In genomic region chr5:171806976-171807823, GRCh38 we compare ENCODE assay signal across 14 cellular contexts. TPM values are rescaled to one million over a fixed set of nuclear protein-coding genes. Genes with fewer than 3 reads are reported as not detected.
DNase-seq lines count a peak whose midpoint lies in the region; ATAC-seq and TF ChIP-seq lines count a peak whose summit lies in the region.
"Had no signal": no experiment of that assay in that cellular context is flagged by ENCODE, and none has a peak within 500 bp of the region (broad histone marks: within the 10 kb centered on the region; RNA-seq: fewer than 3 reads in every experiment).

No MANE protein-coding gene starts in this region.

- intact Hi-C loops in colonic mucosa (cut with DNase I), result no loop called here

- H3K4me3 Mint-ChIP-seq in activated naive CD8-positive, alpha-beta T cell, result peak overlapping the region; percentile 20
- H3K4me3 Mint-ChIP-seq in activated naive CD8-positive, alpha-beta T cell treated with anti-CD3 and anti-CD28 coated beads for 36 hours, result no peak overlapping the region
- peak overlapping the region; percentile 33 to 40 for H3K4me3 Mint-ChIP-seq in stimulated activated naive B cell treated with anti-CD40 and anti-IgM and Interleukin-4, amounts not matched to agents 10 μg/mL and 1 μg/mL and 100 μg/mL, for 72 hours

- H3K27ac ChIP-seq in epithelial cell of prostate (no peak overlapping the region), colonic mucosa (no peak overlapping the region)
- H3K27ac ChIP-seq: C4-2B had no signal

- peak; percentile 50 to 61 for ATAC-seq in stimulated activated naive B cell treated with anti-CD40 and anti-IgM and Interleukin-4, amounts not matched to agents 10 μg/mL and 1 μg/mL and 100 μg/mL, for 72 hours (replicated peaks)
- no peak for ATAC-seq in HG02870 (IDR thresholded peaks at IDR 0.05; ENCODE audit: unreplicated experiment)
- ATAC-seq: left ventricle myocardium superior, SK-N-SH treated with all-trans-retinoic acid at 6 μM for 48 hours had no signal

- no peaks in the 10 kb centered on the region for H3K36me3 ChIP-seq in colonic mucosa

- peaks cover 6% of the 10 kb centered on the region for H3K9me3 Mint-ChIP-seq in activated naive CD8-positive, alpha-beta T cell (ENCODE audit: low read depth)
- H3K9me3 Mint-ChIP-seq in activated naive CD8-positive, alpha-beta T cell treated with anti-CD3 and anti-CD28 coated beads for 36 hours, result peaks cover 9% of the 10 kb centered on the region
- peaks cover 9 to 15% of the 10 kb centered on the region in 2 donors for H3K9me3 Mint-ChIP-seq in stimulated activated naive B cell treated with anti-CD40 and anti-IgM and Interleukin-4, amounts not matched to agents 10 μg/mL and 1 μg/mL and 100 μg/mL, for 72 hours

- no peak overlapping the region for H3K4me3 ChIP-seq in colonic mucosa

- peaks cover 21% of the 10 kb centered on the region for H3K27me3 Mint-ChIP-seq in activated naive CD8-positive, alpha-beta T cell
- H3K27me3 Mint-ChIP-seq in activated naive CD8-positive, alpha-beta T cell treated with anti-CD3 and anti-CD28 coated beads for 36 hours, result peaks cover 46% of the 10 kb centered on the region
- peaks cover 28 to 37% of the 10 kb centered on the region in 2 donors for H3K27me3 Mint-ChIP-seq in stimulated activated naive B cell treated with anti-CD40 and anti-IgM and Interleukin-4, amounts not matched to agents 10 μg/mL and 1 μg/mL and 100 μg/mL, for 72 hours

- H3K36me3 Mint-ChIP-seq in activated naive CD8-positive, alpha-beta T cell, result peaks cover 2% of the 10 kb centered on the region
- peaks cover 2% of the 10 kb centered on the region for H3K36me3 Mint-ChIP-seq in activated naive CD8-positive, alpha-beta T cell treated with anti-CD3 and anti-CD28 coated beads for 36 hours
- H3K36me3 Mint-ChIP-seq in stimulated activated naive B cell treated with anti-CD40 and anti-IgM and Interleukin-4, amounts not matched to agents 10 μg/mL and 1 μg/mL and 100 μg/mL, for 72 hours, result peaks cover 0 to 13% of the 10 kb centered on the region in 2 donors

- no peaks in the 10 kb centered on the region for H3K4me1 ChIP-seq in colonic mucosa

- no peaks in the 10 kb centered on the region for H3K27me3 ChIP-seq in colonic mucosa

- H3K27ac Mint-ChIP-seq in activated naive CD8-positive, alpha-beta T cell, result no peak overlapping the region
- H3K27ac Mint-ChIP-seq in activated naive CD8-positive, alpha-beta T cell treated with anti-CD3 and anti-CD28 coated beads for 36 hours, result no peak overlapping the region
- H3K27ac Mint-ChIP-seq in stimulated activated naive B cell treated with anti-CD40 and anti-IgM and Interleukin-4, amounts not matched to agents 10 μg/mL and 1 μg/mL and 100 μg/mL, for 72 hours, result peak overlapping the region; percentile 79

- no peak for TF ChIP-seq CTCF in colonic mucosa (IDR thresholded peaks at IDR 0.05)

- H3K4me1 Mint-ChIP-seq in activated naive CD8-positive, alpha-beta T cell (ENCODE audit: low read depth), result peaks cover 4% of the 10 kb centered on the region
- H3K4me1 Mint-ChIP-seq in activated naive CD8-positive, alpha-beta T cell treated with anti-CD3 and anti-CD28 coated beads for 36 hours, result peaks cover 2% of the 10 kb centered on the region
- H3K4me1 Mint-ChIP-seq in stimulated activated naive B cell treated with anti-CD40 and anti-IgM and Interleukin-4, amounts not matched to agents 10 μg/mL and 1 μg/mL and 100 μg/mL, for 72 hours, result peaks cover 6 to 9% of the 10 kb centered on the region in 2 donors

- DNase-seq in activated naive CD8-positive, alpha-beta T cell treated with anti-CD3 and anti-CD28 coated beads for 36 hours, result no peak
- DNase-seq in NCI-H2196 (lab: John Stamatoyannopoulos, UW; ENCODE audit: unreplicated experiment), result peak; percentile 73
- peak; percentile 18 for DNase-seq in epithelial cell of prostate (ENCODE audit: low read depth, low spot score)
- DNase-seq in stimulated activated naive B cell treated with anti-CD40 and anti-IgM and Interleukin-4, amounts not matched to agents 10 μg/mL and 1 μg/mL and 100 μg/mL, for 72 hours, result no peak
- DNase-seq in RKO (ENCODE audit: low spot score), result no peak
- DNase-seq in colonic mucosa, result no peak
- DNase-seq: anterior cingulate cortex, left ventricle myocardium superior, NCI-H226 had no signal

- H3K9me3 ChIP-seq in colonic mucosa, result no peaks in the 10 kb centered on the region

- H3K9ac ChIP-seq in colonic mucosa (ENCODE audit: low read depth in 2 of 2, low read length in 2 of 2), result no peak overlapping the region

RNA-seq across cellular contexts. Expression of gene SMIM23, which starts 21.6 kb away (rescaled TPM):
- not detected for total RNA-seq in activated naive CD8-positive, alpha-beta T cell treated with anti-CD3 and anti-CD28 coated beads for 36 hours
- not detected for total RNA-seq in colonic mucosa
- total RNA-seq: epithelial cell of proximal tubule, left ventricle myocardium superior had no signal

Comparison
In these comparisons a context has a peak if more than half of its experiments do, and no peak if none do; other contexts are left out.
1. DNase-seq: peak in NCI-H2196 (single experiment) and epithelial cell of prostate (single experiment); none in activated naive CD8-positive, alpha-beta T cell treated with anti-CD3 and anti-CD28 coated beads for 36 hours (single experiment), stimulated activated naive B cell treated with anti-CD40 and anti-IgM and Interleukin-4, amounts not matched to agents 10 μg/mL and 1 μg/mL and 100 μg/mL, for 72 hours (single experiment), RKO (single experiment) and colonic mucosa (single experiment).